8 cellular contexts compared by ENCODE assay signal in the genomic region with DNA sequence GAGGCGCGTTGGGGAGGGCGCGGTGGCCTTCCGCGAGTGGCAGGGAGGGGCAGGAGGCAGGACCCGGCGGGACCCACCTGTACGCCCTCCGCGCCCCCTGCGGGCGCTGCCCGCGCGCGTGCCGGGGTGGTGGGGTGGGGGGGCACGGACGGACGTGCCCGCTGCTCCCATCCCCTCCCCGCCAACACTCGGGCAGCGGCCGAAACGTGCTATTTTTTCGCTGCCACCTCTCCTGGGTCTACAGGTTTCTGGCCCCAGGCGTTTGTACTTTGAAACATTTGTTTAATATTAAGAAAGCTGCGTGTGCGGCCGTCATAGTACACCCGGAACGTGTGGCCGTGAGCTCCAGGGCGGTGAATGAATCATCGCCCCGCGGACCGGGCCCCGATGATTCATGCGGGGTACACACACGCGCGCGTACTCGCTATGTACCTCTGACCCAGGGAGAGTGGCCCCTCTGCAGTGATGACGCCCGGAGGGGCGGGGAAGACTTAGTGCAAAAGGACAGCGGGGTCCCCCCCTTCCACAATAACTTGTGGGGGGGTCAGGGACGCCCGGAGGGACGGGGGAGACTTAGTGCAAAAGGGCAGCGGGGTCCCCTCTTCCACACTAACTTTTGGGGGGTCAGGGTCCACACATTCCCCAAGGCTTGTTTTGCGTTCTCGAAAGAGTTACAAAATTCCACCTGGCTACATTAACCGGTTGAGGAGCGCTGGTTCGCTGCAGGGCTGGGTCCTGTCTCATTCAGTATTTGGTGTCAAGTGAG. TPM values are rescaled to one million over a fixed set of nuclear protein-coding genes. Genes with fewer than 3 reads are reported as not detected.
A peak's percentile ranks its signal among the peaks of the same experiment; 100 is the strongest.
DNase-seq lines count a peak whose midpoint lies in the region; ATAC-seq and TF ChIP-seq lines count a peak whose summit lies in the region.

No MANE protein-coding gene starts in this region.

- no CpG with 5 or more reads among the region's 60 CpGs for WGBS in iPS DF 6.9 (ENCODE audit: insufficient coverage, insufficient read length)

- in situ Hi-C loops in astrocyte of the spinal cord (cut with HindIII; ENCODE audit: low sequenced_read_pairs) (no loop called here), gastrocnemius medialis (cut with MboI; ENCODE audit: low sequenced_read_pairs in 4 of 4) (loop anchor here in 3 of 4 donors (10.0 kb wide), 1 partner anchor 51 kb away; no protein-coding TSS in a partner anchor)

- no peaks in the 10 kb centered on the region for H3K9me3 ChIP-seq in AG04450 (ENCODE audit: control insufficient read depth, insufficient read depth, low read length)
- H3K9me3 ChIP-seq in iPS DF 6.9 (ENCODE audit: control insufficient read depth, insufficient read depth, low read length), result no peaks in the 10 kb centered on the region
- H3K9me3 ChIP-seq in gastrocnemius medialis, result no peaks in the 10 kb centered on the region

- H3K4me1 ChIP-seq in iPS DF 6.9 (ENCODE audit: control insufficient read depth, insufficient read depth, low read length), result 0 out of 2 replicates have a peak, but pooled peaks cover 2% of the 10 kb centered on the region
- peaks cover 3 to 13% of the 10 kb centered on the region in 2 donors for H3K4me1 ChIP-seq in gastrocnemius medialis

- H3K27ac ChIP-seq in AG04450 (ENCODE audit: low read depth, low read length) (peak overlapping the region; percentile 52), iPS DF 6.9 (ENCODE audit: low read length) (no peak overlapping the region), gastrocnemius medialis (peak overlapping the region; percentile 85 to 98 (median 96))

- H3K4me3 ChIP-seq in AG04450 (ENCODE audit: low read depth, low read length) (peak overlapping the region; percentile 75), astrocyte of the spinal cord (ENCODE audit: low read depth, low read length) (peak overlapping the region; percentile 67), iPS DF 6.9 (ENCODE audit: low read length) (peak overlapping the region; percentile 53; the same call in 1 of the 2 replicates), gastrocnemius medialis (peak overlapping the region; percentile 60 to 87 (median 78))

- intact Hi-C loops in gastrocnemius medialis (cut with DNase I; ENCODE audit: low total_unique reads), result loop anchor here (1.0 to 2.0 kb wide), 4 partner anchors 27 to 245 kb away; partner anchors contain the start of gene PCGF5

- CTCF ChIA-PET in AG04450 (lab: Charles Lee), result interaction anchor here (0.6 to 1.0 kb wide), 3 partner anchors 87 to 1803 kb away, joined by 3 to 5 read pairs (median 4); no protein-coding TSS in a partner anchor

- TF ChIP-seq CTCF in AG04450 (IDR thresholded peaks at IDR 0.05; ENCODE audit: low read depth, low read length) (no peak), astrocyte of the spinal cord (IDR thresholded peaks at IDR 0.05; ENCODE audit: low read depth, low read length) (no peak), gastrocnemius medialis (IDR thresholded peaks at IDR 0.05 in 4 of 5, conservative IDR thresholded peaks at IDR 0.05 in 1 of 5) (peak in 2 of 5 experiments; percentile 14 to 18)

- peak; percentile 53 to 54 for TF ChIP-seq POLR2A in gastrocnemius medialis (IDR thresholded peaks at IDR 0.05)

- POLR2A ChIA-PET in AG04450 (lab: Yijun Ruan, JAX), result interaction anchor here (0.5 to 1.7 kb wide), 4 partner anchors 21 to 756 kb away, joined by 3 to 6 read pairs (median 4); partner anchors contain the start of gene RPP30

- H3K36me3 ChIP-seq in iPS DF 6.9 (ENCODE audit: control insufficient read depth, insufficient read depth, low read length), result no peaks in the 10 kb centered on the region; the same call in 1 of the 2 replicates
- no peaks in the 10 kb centered on the region for H3K36me3 ChIP-seq in gastrocnemius medialis

- H3K27me3 ChIP-seq in AG04450 (ENCODE audit: control insufficient read depth, insufficient read depth, low read length) (peaks cover 5% of the 10 kb centered on the region), iPS DF 6.9 (ENCODE audit: control insufficient read depth, insufficient read depth, low read length) (peaks cover 35% of the 10 kb centered on the region), gastrocnemius medialis (no peaks in the 10 kb centered on the region)

- peak; percentile 21 for ATAC-seq in GM19351 (IDR thresholded peaks at IDR 0.05; ENCODE audit: unreplicated experiment)
- ATAC-seq in HG03521 (IDR thresholded peaks at IDR 0.05; ENCODE audit: unreplicated experiment), result peak; percentile 17
- peak; percentile 46 to 53 for ATAC-seq in gastrocnemius medialis

- DNase-seq in AG04450 (ENCODE audit: low read depth, low spot score), result peak; percentile 49
- DNase-seq in T1000 (lab: John Stamatoyannopoulos, UW), result peak; percentile 73
- peak; percentile 85 for DNase-seq in astrocyte of the spinal cord (ENCODE audit: low read depth, low spot score)
- DNase-seq in iPS DF 6.9 (ENCODE audit: low read depth, low spot score), result no peak
- DNase-seq in gastrocnemius medialis, result peak; percentile 47 to 65
- no peak for DNase-seq in DMS114 treated with DMSO at 0.1 percent for 48 hours (lab: John Stamatoyannopoulos, UW; ENCODE audit: unreplicated experiment)

RNA-seq across cellular contexts. Expression of gene PCGF5, which starts 56.6 kb away (rescaled TPM):
- polyA plus RNA-seq in AG04450 (2011; rRNA removed), result 11.9 and 13.8 TPM in 2 replicates
- 12.4 and 19.2 TPM in 2 replicates for polyA minus RNA-seq in AG04450 (2011; rRNA and poly(A)+ RNA removed)
- 10 to 100 TPM; 46.2 to 63.5 (median 49.1) TPM for total RNA-seq in gastrocnemius medialis

Comparison
In these comparisons a context has a peak if more than half of its experiments do, and no peak if none do; other contexts are left out.
1. DNase-seq: peak in AG04450 (single experiment), T1000 (single experiment), astrocyte of the spinal cord (single experiment) and gastrocnemius medialis (2 of 2); none in iPS DF 6.9 (single experiment) and DMS114 treated with DMSO at 0.1 percent for 48 hours (single experiment).
2. Peak in every context shown above with its lines, with median percentiles within 50 percentile points of each other: H3K4me3 ChIP-seq and ATAC-seq.